In the genomic region with DNA sequence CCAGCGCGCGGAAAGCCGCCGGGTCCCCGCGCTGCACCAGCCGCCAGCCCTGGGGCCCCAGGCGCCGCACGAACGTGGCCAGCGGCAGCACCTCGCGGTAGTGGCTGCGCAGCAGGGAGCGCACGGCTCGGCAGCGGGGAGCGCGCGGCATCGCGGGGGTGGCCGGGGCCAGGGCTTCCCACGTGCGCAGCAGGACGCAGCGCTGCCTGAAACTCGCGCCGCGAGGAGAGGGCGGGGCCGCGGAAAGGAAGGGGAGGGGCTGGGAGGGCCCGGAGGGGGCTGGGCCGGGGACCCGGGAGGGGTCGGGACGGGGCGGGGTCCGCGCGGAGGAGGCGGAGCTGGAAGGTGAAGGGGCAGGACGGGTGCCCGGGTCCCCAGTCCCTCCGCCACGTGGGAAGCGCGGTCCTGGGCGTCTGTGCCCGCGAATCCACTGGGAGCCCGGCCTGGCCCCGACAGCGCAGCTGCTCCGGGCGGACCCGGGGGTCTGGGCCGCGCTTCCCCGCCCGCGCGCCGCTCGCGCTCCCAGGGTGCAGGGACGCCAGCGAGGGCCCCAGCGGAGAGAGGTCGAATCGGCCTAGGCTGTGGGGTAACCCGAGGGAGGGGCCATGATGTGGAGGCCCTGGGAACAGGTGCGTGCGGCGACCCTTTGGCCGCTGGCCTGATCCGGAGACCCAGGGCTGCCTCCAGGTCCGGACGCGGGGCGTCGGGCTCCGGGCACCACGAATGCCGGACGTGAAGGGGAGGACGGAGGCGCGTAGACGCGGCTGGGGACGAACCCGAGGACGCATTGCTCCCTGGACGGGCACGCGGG, we compare ENCODE assay signal across 8 cellular contexts. TPM values are rescaled to one million over a fixed set of nuclear protein-coding genes. Genes with fewer than 3 reads are reported as not detected.
DNase-seq lines count a peak whose midpoint lies in the region; ATAC-seq and TF ChIP-seq lines count a peak whose summit lies in the region.

Gene TERT, minus strand, starts transcription at position 230 of the 811 bp plus-strand sequence. Its CDS starts 79 bp downstream, at position 151.

- no peak within 1 kb of the TSS for H4K8ac ChIP-seq in mesenchymal stem cell (ENCODE audit: low read length)

- no peak within 1 kb of the TSS for H2BK5ac ChIP-seq in mesenchymal stem cell (ENCODE audit: low read depth, low read length, poor library complexity, severe bottlenecking)

- H3K9me3 ChIP-seq in OCI-LY3 (ENCODE audit: insufficient read depth, low read length) (no peaks in the 10 kb centered on the region), mesenchymal stem cell (ENCODE audit: control insufficient read depth, low read length) (no peaks in the 10 kb centered on the region)

- H3K4me1 ChIP-seq in OCI-LY3 (ENCODE audit: low read length): peaks cover 4% of the 10 kb centered on the region; the same call in 1 of the 2 replicates
- H3K4me1 ChIP-seq in mesenchymal stem cell (ENCODE audit: control insufficient read depth, insufficient read depth, low read depth, low read length): peaks cover 11% of the 10 kb centered on the region

- no peaks in the 10 kb centered on the region for H3K79me2 ChIP-seq in OCI-LY3 (ENCODE audit: low read length)

- peak within 1 kb of the TSS; percentile 71 for H3K4me3 ChIP-seq in OCI-LY3 (ENCODE audit: low read length)
- H3K4me3 ChIP-seq in mesenchymal stem cell (ENCODE audit: insufficient read depth in 1 of 2, low read depth in 1 of 2, low read length in 2 of 2): peak within 1 kb of the TSS in 1 of 2 experiments; percentile 17

- no peaks in the 10 kb centered on the region for H4K20me1 ChIP-seq in OCI-LY3 (ENCODE audit: insufficient read depth, low read length)

- no peak for TF ChIP-seq CTCF in OCI-LY3 (IDR thresholded peaks at IDR 0.05; ENCODE audit: low read depth, low read length)

- H4K91ac ChIP-seq in mesenchymal stem cell (ENCODE audit: low read length): no peak within 1 kb of the TSS

- H2AFZ ChIP-seq in OCI-LY3 (ENCODE audit: low read depth, low read length): no peak within 1 kb of the TSS
- H2AFZ ChIP-seq in mesenchymal stem cell (ENCODE audit: low read depth, low read length): no peak within 1 kb of the TSS

- no peak within 1 kb of the TSS for H2BK12ac ChIP-seq in mesenchymal stem cell (ENCODE audit: low read length in 2 of 2)

- H3K36me3 ChIP-seq in OCI-LY3 (replicated peaks; ENCODE audit: low read depth, low read length): no peaks in the 10 kb centered on the region
- peaks cover 0 to 6% of the 10 kb centered on the region in 2 experiments for H3K36me3 ChIP-seq in mesenchymal stem cell (ENCODE audit: control insufficient read depth in 1 of 2, insufficient read depth in 2 of 2, low read depth in 1 of 2, low read length in 2 of 2)

- H2AK5ac ChIP-seq in mesenchymal stem cell (ENCODE audit: low read length, severe bottlenecking): no peak within 1 kb of the TSS

- H3K23ac ChIP-seq in mesenchymal stem cell (ENCODE audit: low read length in 2 of 2): no peak within 1 kb of the TSS

- no peak for ATAC-seq in HG03159 (IDR thresholded peaks at IDR 0.05; ENCODE audit: unreplicated experiment)
- ATAC-seq in GM19395 (IDR thresholded peaks at IDR 0.05; ENCODE audit: unreplicated experiment): no peak

- no peak within 1 kb of the TSS for H3K18ac ChIP-seq in mesenchymal stem cell (ENCODE audit: low read depth in 1 of 2, low read length in 2 of 2)

- DNase-seq in ELR (ENCODE audit: low read depth) (peak; percentile 26), mesenchymal stem cell (no peak), NOMO-1 treated with DMSO at 0.1 percent for 48 hours (lab: John Stamatoyannopoulos, UW; ENCODE audit: unreplicated experiment) (no peak)
- DNase-seq in activated T-cell treated with anti-CD3 and anti-CD28 coated beads, Interleukin-2, amount 50 U/mL, for 48 hours: peak; percentile 85 to 89
- peak; percentile 55 to 81 (median 79) for DNase-seq in stimulated activated naive CD4-positive, alpha-beta T cell (lab: John Stamatoyannopoulos, UW)

- H3K4me2 ChIP-seq in OCI-LY3 (ENCODE audit: low read length) (peak within 1 kb of the TSS; percentile 46), mesenchymal stem cell (ENCODE audit: low read length, poor library complexity, severe bottlenecking) (peak within 1 kb of the TSS; percentile 22)

- no peak within 1 kb of the TSS for H3K14ac ChIP-seq in mesenchymal stem cell (ENCODE audit: low read length in 2 of 2)

- no peaks in the 10 kb centered on the region for H3K27me3 ChIP-seq in OCI-LY3 (ENCODE audit: low read depth, low read length)
- H3K27me3 ChIP-seq in mesenchymal stem cell (ENCODE audit: control insufficient read depth in 1 of 2, insufficient read depth in 1 of 2, low read length in 2 of 2): peaks cover 49 to 67% of the 10 kb centered on the region in 2 experiments

- H3K4ac ChIP-seq in mesenchymal stem cell (ENCODE audit: low read depth in 1 of 2, low read length in 2 of 2): no peak within 1 kb of the TSS

- no peak within 1 kb of the TSS for H3K27ac ChIP-seq in OCI-LY3 (ENCODE audit: low read length)
- no peak within 1 kb of the TSS for H3K27ac ChIP-seq in mesenchymal stem cell (ENCODE audit: low read length, poor library complexity, severe bottlenecking)

- H2BK120ac ChIP-seq in mesenchymal stem cell (ENCODE audit: low read depth, low read length): no peak within 1 kb of the TSS

- 5% methylated on average over 62 of the region's 102 CpGs for WGBS in mesenchymal stem cell

- H3K9ac ChIP-seq in OCI-LY3 (ENCODE audit: low read length): peak within 1 kb of the TSS; percentile 24; the same call in 1 of the 2 replicates
- no peak within 1 kb of the TSS for H3K9ac ChIP-seq in mesenchymal stem cell (ENCODE audit: low read length)

- no peak within 1 kb of the TSS for H2BK15ac ChIP-seq in mesenchymal stem cell (ENCODE audit: low read depth, poor library complexity, severe bottlenecking)

- H3K79me1 ChIP-seq in mesenchymal stem cell (replicated peaks; ENCODE audit: low read length, poor library complexity, severe bottlenecking): no peaks in the 10 kb centered on the region

RNA-seq across cellular contexts. Expression of gene TERT, which starts in this region (rescaled TPM):
- not detected for polyA plus RNA-seq in mesenchymal stem cell (2013, experiment 1 of 2)
- polyA plus RNA-seq in mesenchymal stem cell (2013, experiment 2 of 2): not detected

Comparison
In these comparisons a context has a peak if more than half of its experiments do, and no peak if none do; other contexts are left out.
1. DNase-seq: peak in ELR (single experiment), activated T-cell treated with anti-CD3 and anti-CD28 coated beads, Interleukin-2, amount 50 U/mL, for 48 hours (2 of 2) and stimulated activated naive CD4-positive, alpha-beta T cell (6 of 6); none in mesenchymal stem cell (single experiment) and NOMO-1 treated with DMSO at 0.1 percent for 48 hours (single experiment).